11 cellular contexts compared by ENCODE assay signal in the genomic region with DNA sequence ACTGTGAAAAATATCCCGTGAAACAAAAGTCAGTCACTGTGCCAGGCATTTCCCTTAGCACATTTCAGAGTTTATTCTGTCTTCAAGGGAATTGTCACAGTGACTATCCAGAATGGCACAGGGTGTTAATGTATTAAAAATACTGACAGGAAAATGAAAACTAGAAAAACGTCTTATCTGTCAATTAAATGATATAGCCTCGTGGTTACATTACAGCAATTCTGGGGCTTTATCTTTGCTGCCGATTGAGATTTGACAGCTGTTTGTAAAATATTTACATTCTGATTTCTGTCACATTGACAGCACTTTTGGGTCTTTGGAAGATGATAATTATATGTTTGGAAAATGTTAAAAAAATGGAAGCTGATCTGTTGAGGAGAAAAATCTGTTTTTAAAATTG.
"Had no signal": no experiment of that assay in that cellular context is flagged by ENCODE, and none has a peak within 500 bp of the region (broad histone marks: within the 10 kb centered on the region; RNA-seq: fewer than 3 reads in every experiment).

No MANE protein-coding gene starts in this region.

- ATAC-seq: activated naive CD4-positive, alpha-beta T cell treated with anti-CD3 and anti-CD28 coated beads, Interleukin-2, amount 50 U/mL, for 72 hours; activated naive CD8-positive, alpha-beta T cell treated with anti-CD3 and anti-CD28 coated beads, Interleukin-2, amount 50 U/mL, for 24 hours; activated T-cell treated with anti-CD3 and anti-CD28 coated beads, Interleukin-2, amount 50 U/mL, for 4 hours; activated T-cell treated with anti-CD3 and anti-CD28 coated beads, Interleukin-2, amount 50 U/mL, for 72 hours; activated T-helper 17 cell treated with anti-CD3 and anti-CD28 coated beads, Interleukin-2, amount 50 U/mL, for 72 hours; body of pancreas had no signal

- H3K27me3 ChIP-seq: adrenal gland, ascending aorta, body of pancreas, brain microvascular endothelial cell, breast epithelium, cardiac muscle cell had no signal

- H3K36me3 ChIP-seq: adrenal gland, ascending aorta, brain microvascular endothelial cell, breast epithelium, cardiac muscle cell had no signal

- H3K9me3 ChIP-seq: adrenal gland, ascending aorta, body of pancreas, breast epithelium had no signal

- H3K4me3 ChIP-seq: adrenal gland, ascending aorta, body of pancreas, breast epithelium, cardiac muscle cell had no signal

- H3K27ac ChIP-seq: adrenal gland, ascending aorta, body of pancreas, brain microvascular endothelial cell, breast epithelium, cardiac muscle cell had no signal
